Comparison of ENCODE assay signal across 15 cellular contexts in the genomic region with DNA sequence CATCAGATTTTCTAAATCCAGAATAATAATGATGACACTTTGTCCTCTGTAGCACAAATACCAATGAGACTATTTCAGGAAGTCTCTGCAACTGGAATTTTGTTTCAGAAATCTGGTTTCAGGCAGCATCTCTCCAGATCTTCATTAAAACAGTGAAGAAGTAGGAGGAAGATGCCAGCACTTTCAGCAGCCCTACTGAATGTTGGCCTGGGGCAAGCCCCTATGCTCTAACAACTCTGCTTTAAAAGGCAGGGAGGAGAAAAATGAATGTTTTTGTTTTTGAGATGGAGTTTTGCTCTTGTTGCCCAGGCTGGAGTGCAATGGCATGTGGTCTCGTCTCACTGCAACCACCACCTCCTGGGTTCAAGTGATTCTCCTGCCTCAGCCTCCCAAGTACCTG. TPM values are rescaled to one million over a fixed set of nuclear protein-coding genes. Genes with fewer than 3 reads are reported as not detected.
"Had no signal": no experiment of that assay in that cellular context is flagged by ENCODE, and none has a peak within 500 bp of the region (broad histone marks: within the 10 kb centered on the region; RNA-seq: fewer than 3 reads in every experiment).

No MANE protein-coding gene starts in this region.

- ATAC-seq: foreskin keratinocyte, mucosa of descending colon, natural killer cell, right cardiac atrium had no signal

- H3K4me2 ChIP-seq: smooth muscle cell had no signal

- H3K36me3 ChIP-seq: colonic mucosa, ovary had no signal

- DNase-seq: colonic mucosa; effector CD4-positive, alpha-beta T cell; endodermal cell; erythroblast; foreskin keratinocyte; kidney glomerular epithelial cell; mucosa of descending colon; natural killer cell; ovary; right cardiac atrium; stimulated activated CD4-positive, alpha-beta T cell treated with anti-CD3 and anti-CD28 coated beads, Interleukin-2, amount 100 ng/mL, for 48 hours; stimulated activated naive CD4-positive, alpha-beta T cell treated with Interleukin-2 at 50 U/mL for 16 hours had no signal

- H3K27ac Mint-ChIP-seq: endodermal cell, natural killer cell, type B pancreatic cell had no signal

- H3K36me3 Mint-ChIP-seq: natural killer cell, type B pancreatic cell had no signal

- H3K4me1 Mint-ChIP-seq: neural crest cell had no signal

- H3K9me3 ChIP-seq: colonic mucosa, mucosa of descending colon, ovary had no signal

- H3K4me1 ChIP-seq: colonic mucosa had no signal

- H3K4me3 Mint-ChIP-seq: endodermal cell, natural killer cell, neural crest cell, type B pancreatic cell had no signal

- H3K9me3 Mint-ChIP-seq: endodermal cell, natural killer cell, neural crest cell, type B pancreatic cell had no signal

- H3K27me3 ChIP-seq: colonic mucosa, foreskin keratinocyte, ovary had no signal

- H3K27ac ChIP-seq: colonic mucosa, foreskin keratinocyte, ovary had no signal

- H3K4me3 ChIP-seq: colonic mucosa, mucosa of descending colon, ovary, smooth muscle cell had no signal

RNA-seq across cellular contexts. Expression of a gene that starts 7.2 kb away (rescaled TPM):
- total RNA-seq: natural killer cell had no signal
